Comparison of ENCODE assay signal across 26 cellular contexts in genomic region chr15:85813234-85813633, GRCh38.
"Had no signal": no experiment of that assay in that cellular context is flagged by ENCODE, and none has a peak within 500 bp of the region (broad histone marks: within the 10 kb centered on the region; RNA-seq: fewer than 3 reads in every experiment).

No MANE protein-coding gene starts in this region.

- H3K36me3 ChIP-seq: left ventricle myocardium inferior, neural progenitor cell, neutrophil, ovary, right atrium auricular region, right lobe of liver, tibial nerve, uterus had no signal

- DNase-seq: islet precursor cell; left ventricle myocardium inferior; mesendoderm; naive B cell; natural killer cell; nephron progenitor cell; occipital lobe; ovary; right lobe of liver; stimulated activated CD4-positive, alpha-beta T cell treated with anti-CD3 and anti-CD28 coated beads, Interleukin-12 subunit alpha, Interleukin-12 subunit beta, amount 100 ng/mL, for 4 hours; stimulated activated CD4-positive, alpha-beta T cell treated with anti-CD3 and anti-CD28 coated beads, Interleukin-15, amount 100 ng/mL, for 24 hours; stimulated activated CD4-positive, alpha-beta T cell treated with anti-CD3 and anti-CD28 coated beads, Interleukin-2, amount 100 ng/mL, for 24 hours; stimulated activated CD4-positive, alpha-beta T cell treated with anti-CD3 and anti-CD28 coated beads, Interleukin-4, amount 100 ng/mL, for 1 hour; stimulated activated naive B cell treated with anti-CD40 and anti-IgM and Interleukin-4, amounts not matched to agents 10 μg/mL and 1 μg/mL and 100 μg/mL, for 72 hours; substantia nigra; uterus had no signal

- H3K4me3 ChIP-seq: hepatocyte, left ventricle myocardium inferior, lung, neural progenitor cell, ovary, right atrium auricular region, right lobe of liver, tibial nerve, uterus had no signal

- H3K27ac ChIP-seq: hepatocyte, left ventricle myocardium inferior, neural progenitor cell, neutrophil, ovary, right atrium auricular region, right lobe of liver, tibial nerve, uterus had no signal

- H3K4me1 ChIP-seq: left ventricle myocardium inferior, neural progenitor cell, right atrium auricular region, tibial nerve, uterus had no signal

- H3K27ac Mint-ChIP-seq: mesothelial cell of epicardium; natural killer cell; nephron progenitor cell; neural progenitor cell; stimulated activated naive B cell treated with anti-CD40 and anti-IgM and Interleukin-4, amounts not matched to agents 10 μg/mL and 1 μg/mL and 100 μg/mL, for 72 hours; stimulated activated naive CD8-positive, alpha-beta T cell treated with anti-CD3 and anti-CD28 coated beads, Interleukin-15, Interleukin-2, amounts not matched to agents 100 ng/mL and 50 ng/mL, for 24 hours; type B pancreatic cell had no signal

- H3K4me1 Mint-ChIP-seq: mesothelial cell of epicardium; naive B cell; natural killer cell; nephron progenitor cell; neural progenitor cell; stimulated activated naive B cell treated with anti-CD40 and anti-IgM and Interleukin-4, amounts not matched to agents 10 μg/mL and 1 μg/mL and 100 μg/mL, for 72 hours had no signal

- H3K27me3 Mint-ChIP-seq: naive B cell; progenitor cell of endocrine pancreas; stimulated activated naive CD8-positive, alpha-beta T cell treated with anti-CD3 and anti-CD28 coated beads, Interleukin-15, Interleukin-2, amounts not matched to agents 100 ng/mL and 50 ng/mL, for 24 hours; type B pancreatic cell had no signal

- H3K4me2 ChIP-seq: hepatocyte, neural progenitor cell had no signal

- H3K9me3 ChIP-seq: left ventricle myocardium inferior, neutrophil, ovary, right atrium auricular region, right lobe of liver, tibial nerve, uterus had no signal

- H3K27me3 ChIP-seq: hepatocyte, neural progenitor cell, neutrophil, ovary, right atrium auricular region, right lobe of liver, tibial nerve, uterus had no signal

- ATAC-seq: natural killer cell; right lobe of liver; stimulated activated naive B cell treated with anti-CD40 and anti-IgM and Interleukin-4, amounts not matched to agents 10 μg/mL and 1 μg/mL and 100 μg/mL, for 72 hours had no signal

- H3K9me3 Mint-ChIP-seq: mesothelial cell of epicardium; natural killer cell; stimulated activated naive B cell treated with anti-CD40 and anti-IgM and Interleukin-4, amounts not matched to agents 10 μg/mL and 1 μg/mL and 100 μg/mL, for 72 hours; stimulated activated naive CD8-positive, alpha-beta T cell treated with anti-CD3 and anti-CD28 coated beads, Interleukin-15, Interleukin-2, amounts not matched to agents 100 ng/mL and 50 ng/mL, for 24 hours; type B pancreatic cell had no signal

- H2AFZ ChIP-seq: hepatocyte, neural progenitor cell had no signal

- H3K79me2 ChIP-seq: hepatocyte had no signal

- H3K4me3 Mint-ChIP-seq: mesothelial cell of epicardium; naive B cell; natural killer cell; nephron progenitor cell; neural progenitor cell; stimulated activated naive B cell treated with anti-CD40 and anti-IgM and Interleukin-4, amounts not matched to agents 10 μg/mL and 1 μg/mL and 100 μg/mL, for 72 hours; stimulated activated naive CD8-positive, alpha-beta T cell treated with anti-CD3 and anti-CD28 coated beads, Interleukin-15, Interleukin-2, amounts not matched to agents 100 ng/mL and 50 ng/mL, for 24 hours; type B pancreatic cell had no signal

- H3K36me3 Mint-ChIP-seq: mesothelial cell of epicardium; naive B cell; natural killer cell; neural progenitor cell; stimulated activated naive B cell treated with anti-CD40 and anti-IgM and Interleukin-4, amounts not matched to agents 10 μg/mL and 1 μg/mL and 100 μg/mL, for 72 hours; type B pancreatic cell had no signal
